ENCODE assay signal across 8 cellular contexts in genomic region chr19:13277104-13277809, GRCh38.
DNase-seq lines count a peak whose midpoint lies in the region; ATAC-seq and TF ChIP-seq lines count a peak whose summit lies in the region.

No MANE protein-coding gene starts in this region.

- no peak overlapping the region for H3K18ac ChIP-seq in mesenchymal stem cell (ENCODE audit: low read depth in 1 of 2, low read length in 2 of 2)

- no peak overlapping the region for H4K91ac ChIP-seq in mesenchymal stem cell (ENCODE audit: low read length)

- no peak overlapping the region for H2AFZ ChIP-seq in mesenchymal stem cell (ENCODE audit: low read depth, low read length)

- peaks cover 0 to 5% of the 10 kb centered on the region in 2 experiments for H3K27me3 ChIP-seq in mesenchymal stem cell (ENCODE audit: control insufficient read depth in 1 of 2, insufficient read depth in 1 of 2, low read length in 2 of 2)

- ATAC-seq in HG03460 (IDR thresholded peaks at IDR 0.05; ENCODE audit: unreplicated experiment): no peak

- H3K79me1 ChIP-seq in mesenchymal stem cell (replicated peaks; ENCODE audit: low read length, poor library complexity, severe bottlenecking): no peaks in the 10 kb centered on the region

- in situ Hi-C loops in Caki2 (cut with HindIII; ENCODE audit: low pct_unique_long_range_greater_than_20kb, low sequenced_read_pairs): no loop called here

- H2BK12ac ChIP-seq in mesenchymal stem cell (ENCODE audit: low read length in 2 of 2): no peak overlapping the region

- H3K4me2 ChIP-seq in mesenchymal stem cell (ENCODE audit: low read length, poor library complexity, severe bottlenecking): no peak overlapping the region

- H2BK120ac ChIP-seq in mesenchymal stem cell (ENCODE audit: low read depth, low read length): no peak overlapping the region

- H3K4me3 ChIP-seq in HFF-Myc (replicated peaks; ENCODE audit: low read depth, low read length) (no peak overlapping the region), mesenchymal stem cell (ENCODE audit: insufficient read depth in 1 of 2, low read depth in 1 of 2, low read length in 2 of 2) (no peak overlapping the region)

- DNase-seq in Caki2 (ENCODE audit: low read depth): peak; percentile 77
- DNase-seq in HFF-Myc (ENCODE audit: extremely low read depth, low read depth): peak; percentile 55
- peak; percentile 43 for DNase-seq in NCI-H774 (lab: John Stamatoyannopoulos, UW)
- peak; percentile 24 to 78 for DNase-seq in activated CD4-positive, alpha-beta T cell treated with anti-CD3 and anti-CD28 coated beads, Interleukin-2, amount 50 U/mL, for 24 hours (ENCODE audit: low read depth in 1 of 2, low spot score in 1 of 2)
- DNase-seq in effector CD4-positive, alpha-beta T cell: peak; percentile 62
- DNase-seq in mesenchymal stem cell: peak; percentile 83
- peak; percentile 7 to 18 for DNase-seq in stimulated activated CD8-positive, alpha-beta memory T cell treated with anti-CD3 and anti-CD28 coated beads, Interleukin-4, amount 100 ng/mL, for 1 hour (ENCODE audit: low read depth in 2 of 2, low spot score in 1 of 2)

- no peak overlapping the region for H3K23ac ChIP-seq in mesenchymal stem cell (ENCODE audit: low read length in 2 of 2)

- no peak overlapping the region for H3K27ac ChIP-seq in mesenchymal stem cell (ENCODE audit: low read length, poor library complexity, severe bottlenecking)

- no peak overlapping the region for H3K14ac ChIP-seq in mesenchymal stem cell (ENCODE audit: low read length in 2 of 2)

- no peak overlapping the region for H2BK5ac ChIP-seq in mesenchymal stem cell (ENCODE audit: low read depth, low read length, poor library complexity, severe bottlenecking)

- H3K4ac ChIP-seq in mesenchymal stem cell (ENCODE audit: low read depth in 1 of 2, low read length in 2 of 2): no peak overlapping the region

- no peak overlapping the region for H2BK15ac ChIP-seq in mesenchymal stem cell (ENCODE audit: low read depth, poor library complexity, severe bottlenecking)

- peaks cover 0 to 35% of the 10 kb centered on the region in 2 experiments for H3K36me3 ChIP-seq in mesenchymal stem cell (ENCODE audit: control insufficient read depth in 1 of 2, insufficient read depth in 2 of 2, low read depth in 1 of 2, low read length in 2 of 2)

- WGBS in mesenchymal stem cell: 51% methylated on average over 15 of the region's 17 CpGs

- H3K9me3 ChIP-seq in mesenchymal stem cell (ENCODE audit: control insufficient read depth, low read length): no peaks in the 10 kb centered on the region

- H4K8ac ChIP-seq in mesenchymal stem cell (ENCODE audit: low read length): no peak overlapping the region

- H3K4me1 ChIP-seq in mesenchymal stem cell (ENCODE audit: control insufficient read depth, insufficient read depth, low read depth, low read length): peaks cover 11% of the 10 kb centered on the region

- TF ChIP-seq CTCF in HFF-Myc (IDR thresholded peaks at IDR 0.05; ENCODE audit: low read depth, low read length, missing control alignments): peak; percentile 53

- H2AK5ac ChIP-seq in mesenchymal stem cell (ENCODE audit: low read length, severe bottlenecking): no peak overlapping the region

- no peak overlapping the region for H3K9ac ChIP-seq in mesenchymal stem cell (ENCODE audit: low read length)

Comparison
In these comparisons a context has a peak if more than half of its experiments do, and no peak if none do; other contexts are left out.
1. DNase-seq: peak in every context shown above with its lines; median percentile 83 in mesenchymal stem cell; 77 in Caki2; 62 in effector CD4-positive, alpha-beta T cell; 55 in HFF-Myc; 51 in activated CD4-positive, alpha-beta T cell treated with anti-CD3 and anti-CD28 coated beads, Interleukin-2, amount 50 U/mL, for 24 hours; 43 in NCI-H774; 12 in stimulated activated CD8-positive, alpha-beta memory T cell treated with anti-CD3 and anti-CD28 coated beads, Interleukin-4, amount 100 ng/mL, for 1 hour.